Comparison of ENCODE assay signal across 20 cellular contexts in genomic region chr1:119768778-119769177, GRCh38. TPM values are rescaled to one million over a fixed set of nuclear protein-coding genes. Genes with fewer than 3 reads are reported as not detected.
DNase-seq lines count a peak whose midpoint lies in the region; ATAC-seq and TF ChIP-seq lines count a peak whose summit lies in the region.
"Had no signal": no experiment of that assay in that cellular context is flagged by ENCODE, and none has a peak within 500 bp of the region (broad histone marks: within the 10 kb centered on the region; RNA-seq: fewer than 3 reads in every experiment).

HMGCS2 (minus strand) TSS chr1:119768905; CDS start chr1:119768844, 61 bp downstream.

- no peak for TF ChIP-seq EP300 in upper lobe of left lung (IDR thresholded peaks at IDR 0.05)

- no peak within 1 kb of the TSS for H3K4me3 ChIP-seq in upper lobe of left lung
- H3K4me3 ChIP-seq: cardiac muscle cell, thoracic aorta had no signal

- H3K9me3 Mint-ChIP-seq in nephron, result peaks cover 7% of the 10 kb centered on the region
- H3K9me3 Mint-ChIP-seq: activated CD4-positive, alpha-beta memory T cell treated with anti-CD3 and anti-CD28 coated beads for 36 hours; activated T-helper 1 cell treated with anti-CD3 and anti-CD28 coated beads, Interleukin-12 subunit alpha, Interleukin-12 subunit beta, Interleukin-2, Interleukin-4 antibody, amounts not matched to agents 30 ng/mL and 10 ng/mL and 1 ng/mL, durations not matched to agents 14 hours and 24 hours and 36 hours; natural killer cell had no signal

- H3K4me1 Mint-ChIP-seq in nephron, result peaks cover 39% of the 10 kb centered on the region
- H3K4me1 Mint-ChIP-seq: natural killer cell had no signal

- peak; percentile 56 for DNase-seq in left ventricle myocardium superior
- DNase-seq in upper lobe of left lung, result peak in 1 of 2 donors; percentile 58
- no peak for DNase-seq in caudate nucleus (lab: John Stamatoyannopoulos, UW)
- no peak for DNase-seq in NCI-H1694 (lab: John Stamatoyannopoulos, UW)
- no peak for DNase-seq in OCI-M2 (lab: John Stamatoyannopoulos, UW; ENCODE audit: unreplicated experiment)
- DNase-seq in NCI-H526 treated with DMSO at 0.1 percent for 48 hours (lab: John Stamatoyannopoulos, UW), result no peak
- DNase-seq: activated CD4-positive, alpha-beta memory T cell treated with anti-CD3 and anti-CD28 coated beads for 36 hours; effector CD8-positive, alpha-beta T cell; HCEC 1CT; left cardiac atrium; MM.1S; natural killer cell; NCI-H69; OCI-M1 had no signal

- no peak for TF ChIP-seq CTCF in VCaP (conservative IDR thresholded peaks at IDR 0.05)
- no peak for TF ChIP-seq CTCF in nephron (IDR thresholded peaks at IDR 0.05; ENCODE audit: unreplicated experiment in 3 of 3)
- no peak for TF ChIP-seq CTCF in upper lobe of left lung (IDR thresholded peaks at IDR 0.05)

- peaks cover 5% of the 10 kb centered on the region for H3K27me3 Mint-ChIP-seq in nephron (ENCODE audit: low read depth)

- H3K36me3 Mint-ChIP-seq in nephron (ENCODE audit: low read depth), result no peaks in the 10 kb centered on the region
- H3K36me3 Mint-ChIP-seq: activated CD4-positive, alpha-beta memory T cell treated with anti-CD3 and anti-CD28 coated beads for 36 hours; natural killer cell had no signal

- peak within 1 kb of the TSS; percentile 90 for H3K27ac ChIP-seq in VCaP
- H3K27ac ChIP-seq in upper lobe of left lung, result no peak within 1 kb of the TSS
- no peak within 1 kb of the TSS for H3K27ac ChIP-seq in caudate nucleus (ENCODE audit: low read depth, low read length)
- H3K27ac ChIP-seq: cardiac muscle cell, thoracic aorta had no signal

- no peak for TF ChIP-seq POLR2A in upper lobe of left lung (IDR thresholded peaks at IDR 0.05)

- no peaks in the 10 kb centered on the region for H3K27me3 ChIP-seq in upper lobe of left lung
- H3K27me3 ChIP-seq: cardiac muscle cell had no signal

- WGBS in upper lobe of left lung, 2 donors, result 66 to 93% methylated on average over 3 to 8 of the region's 8 CpGs

- intact Hi-C loops in left ventricle myocardium superior (cut with micrococcal nuclease), result no loop called here

- H3K4me3 Mint-ChIP-seq in nephron, result peak within 1 kb of the TSS in 1 of 3 experiments; percentile 14
- H3K4me3 Mint-ChIP-seq: activated CD4-positive, alpha-beta memory T cell treated with anti-CD3 and anti-CD28 coated beads for 36 hours; activated T-helper 1 cell treated with anti-CD3 and anti-CD28 coated beads, Interleukin-12 subunit alpha, Interleukin-12 subunit beta, Interleukin-2, Interleukin-4 antibody, amounts not matched to agents 30 ng/mL and 10 ng/mL and 1 ng/mL, durations not matched to agents 14 hours and 24 hours and 36 hours; natural killer cell had no signal

- H3K4me1 ChIP-seq in upper lobe of left lung, result peaks cover 0 to 16% (median 10%) of the 10 kb centered on the region in 4 donors

- peaks cover 0 to 4% (median 0%) of the 10 kb centered on the region in 4 donors for H3K9me3 ChIP-seq in upper lobe of left lung
- H3K9me3 ChIP-seq: thoracic aorta had no signal

- ATAC-seq in left ventricle myocardium superior, result peak; percentile 81
- ATAC-seq in upper lobe of left lung (ENCODE audit: low FRiP score in 2 of 2), result peak; percentile 33 to 60
- ATAC-seq: natural killer cell, sciatic nerve had no signal

- no peaks in the 10 kb centered on the region for H3K36me3 ChIP-seq in upper lobe of left lung
- H3K36me3 ChIP-seq: cardiac muscle cell, thoracic aorta had no signal

- peak within 1 kb of the TSS; percentile 9 to 87 (median 60) for H3K27ac Mint-ChIP-seq in nephron
- H3K27ac Mint-ChIP-seq: activated CD4-positive, alpha-beta memory T cell treated with anti-CD3 and anti-CD28 coated beads for 36 hours; activated T-helper 1 cell treated with anti-CD3 and anti-CD28 coated beads, Interleukin-12 subunit alpha, Interleukin-12 subunit beta, Interleukin-2, Interleukin-4 antibody, amounts not matched to agents 30 ng/mL and 10 ng/mL and 1 ng/mL, durations not matched to agents 14 hours and 24 hours and 36 hours; natural killer cell had no signal

RNA-seq across cellular contexts. Expression of gene HMGCS2, which starts in this region (rescaled TPM):
- total RNA-seq in left ventricle myocardium superior, result 149 TPM
- total RNA-seq in upper lobe of left lung, result 1 to 10 TPM in 3 of 6 donors, under 1 TPM in 2, not detected in 1; 0.31 to 5.9 (median 1.2) TPM
- total RNA-seq: activated CD4-positive, alpha-beta memory T cell treated with anti-CD3 and anti-CD28 coated beads for 36 hours; activated T-helper 1 cell treated with anti-CD3 and anti-CD28 coated beads, Interleukin-12 subunit alpha, Interleukin-12 subunit beta, Interleukin-2, Interleukin-4 antibody, amounts not matched to agents 30 ng/mL and 10 ng/mL and 1 ng/mL, durations not matched to agents 14 hours and 24 hours and 36 hours; cardiac muscle cell; natural killer cell; sciatic nerve had no signal

Comparison
In these comparisons a context has a peak if more than half of its experiments do, and no peak if none do; other contexts are left out.
1. RNA of gene HMGCS2 (total RNA-seq): 149 TPM in left ventricle myocardium superior (single experiment); 0.31 to 5.9 TPM in upper lobe of left lung; every median in the first group is over 10 times any median in the second.